2 cellular contexts compared by ENCODE assay signal in the genomic region with DNA sequence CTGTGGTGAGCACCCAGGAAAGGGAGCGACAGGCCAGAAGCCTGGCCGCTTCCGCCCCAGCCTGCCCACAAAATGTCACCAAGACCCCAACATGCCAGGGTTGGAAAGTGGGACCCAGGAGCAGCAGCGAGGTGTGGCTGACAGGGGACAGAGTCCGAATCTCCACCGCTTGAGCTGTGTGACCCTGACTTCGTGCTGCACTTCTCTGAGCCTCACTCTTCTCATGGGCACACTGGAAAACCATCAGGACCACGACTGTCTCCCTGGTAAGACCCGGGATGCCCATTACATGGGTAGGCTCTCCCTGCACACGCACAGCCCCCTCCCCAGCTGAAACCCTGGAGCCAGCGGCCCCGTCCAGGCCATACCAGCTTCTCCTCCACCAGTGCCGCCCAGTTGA.
TF ChIP-seq lines count a peak whose summit lies in the region.

No MANE protein-coding gene starts in this region.

TF ChIP-seq in HEK293, 187 proteins besides CTCF, POLR2A, EP300 and RAD21:
- TF ChIP-seq SCRT1 (tag by site-specific recombination; IDR thresholded peaks at IDR 0.05; ENCODE audit: borderline replicate concordance) (0 out of 2 replicates have a peak, but pooled peaks have one; percentile 27), ZNF157 (tag by site-specific recombination; IDR thresholded peaks at IDR 0.05) (no peak), ZNF391 (tag by site-specific recombination; IDR thresholded peaks at IDR 0.05; ENCODE audit: borderline replicate concordance, low read depth) (no peak), ZBTB11 (tag by site-specific recombination; conservative IDR thresholded peaks at IDR 0.05; ENCODE audit: low read depth) (no peak), ZNF184 (tag by site-specific recombination; IDR thresholded peaks at IDR 0.05) (no peak), ZNF341 (tag by site-specific recombination; IDR thresholded peaks at IDR 0.05; ENCODE audit: low read depth) (no peak), ZNF155 (tag by site-specific recombination; IDR thresholded peaks at IDR 0.05) (no peak)
- TF ChIP-seq, protein P1, sequence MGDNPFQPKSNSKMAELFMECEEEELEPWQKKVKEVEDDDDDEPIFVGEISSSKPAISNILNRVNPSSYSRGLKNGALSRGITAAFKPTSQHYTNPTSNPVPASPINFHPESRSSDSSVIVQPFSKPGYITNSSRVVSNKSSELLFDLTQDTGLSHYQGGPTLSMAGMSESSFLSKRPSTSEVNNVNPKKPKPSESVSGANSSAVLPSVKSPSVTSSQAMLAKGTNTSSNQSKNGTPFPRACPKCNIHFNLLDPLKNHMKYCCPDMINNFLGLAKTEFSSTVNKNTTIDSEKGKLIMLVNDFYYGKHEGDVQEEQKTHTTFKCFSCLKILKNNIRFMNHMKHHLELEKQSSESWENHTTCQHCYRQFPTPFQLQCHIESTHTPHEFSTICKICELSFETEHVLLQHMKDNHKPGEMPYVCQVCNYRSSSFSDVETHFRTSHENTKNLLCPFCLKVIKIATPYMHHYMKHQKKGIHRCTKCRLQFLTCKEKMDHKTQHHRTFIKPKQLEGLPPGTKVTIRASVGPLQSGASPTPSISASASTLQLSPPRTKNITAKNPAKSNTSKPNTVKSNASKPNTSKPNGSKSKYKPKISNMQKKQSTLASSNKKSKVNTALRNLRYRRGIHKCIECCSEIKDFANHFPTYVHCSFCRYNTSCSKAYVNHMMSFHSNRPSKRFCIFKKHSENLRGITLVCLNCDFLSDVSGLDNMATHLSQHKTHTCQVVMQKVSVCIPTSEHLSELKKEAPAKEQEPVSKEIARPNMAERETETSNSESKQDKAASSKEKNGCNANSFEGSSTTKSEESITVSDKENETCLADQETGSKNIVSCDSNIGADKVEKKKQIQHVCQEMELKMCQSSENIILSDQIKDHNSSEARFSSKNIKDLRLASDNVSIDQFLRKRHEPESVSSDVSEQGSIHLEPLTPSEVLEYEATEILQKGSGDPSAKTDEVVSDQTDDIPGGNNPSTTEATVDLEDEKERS (tag by site-specific recombination; IDR thresholded peaks at IDR 0.05) = no peak
- TF ChIP-seq, protein P2, sequence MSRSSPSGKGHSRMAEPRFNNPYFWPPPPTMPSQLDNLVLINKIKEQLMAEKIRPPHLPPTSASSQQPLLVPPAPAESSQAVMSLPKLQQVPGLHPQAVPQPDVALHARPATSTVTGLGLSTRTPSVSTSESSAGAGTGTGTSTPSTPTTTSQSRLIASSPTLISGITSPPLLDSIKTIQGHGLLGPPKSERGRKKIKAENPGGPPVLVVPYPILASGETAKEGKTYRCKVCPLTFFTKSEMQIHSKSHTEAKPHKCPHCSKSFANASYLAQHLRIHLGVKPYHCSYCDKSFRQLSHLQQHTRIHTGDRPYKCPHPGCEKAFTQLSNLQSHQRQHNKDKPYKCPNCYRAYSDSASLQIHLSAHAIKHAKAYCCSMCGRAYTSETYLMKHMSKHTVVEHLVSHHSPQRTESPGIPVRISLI (tag by site-specific recombination; IDR thresholded peaks at IDR 0.05) = no peak

TF ChIP-seq in H1, 55 proteins besides CTCF, POLR2A, EP300 and RAD21:
- TF ChIP-seq TEAD4 (IDR thresholded peaks at IDR 0.05; ENCODE audit: low read depth, low read length) (no peak), PHF8 (conservative IDR thresholded peaks at IDR 0.05; ENCODE audit: low read depth, low read length) (no peak), RNF2 (IDR thresholded peaks at IDR 0.05; ENCODE audit: borderline replicate concordance, low read depth, low read length, missing control alignments, poor library complexity, severe bottlenecking) (no peak), KDM1A (IDR thresholded peaks at IDR 0.05; ENCODE audit: borderline replicate concordance, low read length) (no peak), ATF2 (IDR thresholded peaks at IDR 0.05; ENCODE audit: low read length) (no peak), BCL11A (IDR thresholded peaks at IDR 0.05; ENCODE audit: low read depth in 2 of 2, low read length in 2 of 2) (no peak), SIX5 (IDR thresholded peaks at IDR 0.05; ENCODE audit: low read depth, low read length) (no peak), SIN3A (conservative IDR thresholded peaks at IDR 0.05 in 1 of 2, IDR thresholded peaks at IDR 0.05 in 1 of 2; ENCODE audit: low read depth in 1 of 2, low read length in 2 of 2) (no peak), HDAC2 (IDR thresholded peaks at IDR 0.05; ENCODE audit: borderline replicate concordance in 1 of 2, low read depth in 2 of 2, low read length in 2 of 2) (no peak), BRCA1 (IDR thresholded peaks at IDR 0.05; ENCODE audit: low read depth, low read length) (no peak)
